25 cellular contexts compared by ENCODE assay signal in genomic region chr20:50607850-50608749, GRCh38.
DNase-seq lines count a peak whose midpoint lies in the region; ATAC-seq, FAIRE-seq and TF ChIP-seq lines count a peak whose summit lies in the region.
"Had no signal": no experiment of that assay in that cellular context is flagged by ENCODE, and none has a peak within 500 bp of the region (broad histone marks: within the 10 kb centered on the region; RNA-seq: fewer than 3 reads in every experiment).

No MANE protein-coding gene starts in this region.

- FAIRE-seq in HTR-8/SVneo (lab: Jason Lieb, UNC) (peak; percentile 23), H1 (lab: Jason Lieb, UNC) (no peak)
- FAIRE-seq: A204.1, GM12878, H54 had no signal

- H3K79me2 ChIP-seq in H1 (ENCODE audit: control insufficient read depth in 1 of 2, insufficient read depth in 2 of 2, low read length in 2 of 2), result no peaks in the 10 kb centered on the region
- H3K79me2 ChIP-seq in SK-N-SH (ENCODE audit: insufficient read depth), result no peaks in the 10 kb centered on the region

- H4K8ac ChIP-seq in H1 (ENCODE audit: extremely low read depth, insufficient read depth, low read length), result no peak overlapping the region
- H4K8ac ChIP-seq in neuronal stem cell (ENCODE audit: low read depth, low read length), result peak overlapping the region; percentile 82

- TF ChIP-seq RAD21 in H1 (IDR thresholded peaks at IDR 0.05 in 1 of 2, conservative IDR thresholded peaks at IDR 0.05 in 1 of 2; ENCODE audit: low read depth in 2 of 2, low read length in 2 of 2) (no peak), SK-N-SH (IDR thresholded peaks at IDR 0.05; ENCODE audit: low read length) (no peak)

- POLR2A ChIA-PET in H1 (lab: Charles Lee; ENCODE audit: partially characterized antibody) (no interaction called here), SK-N-SH (lab: Yijun Ruan, JAX) (no interaction called here)

- H3K4me1 ChIP-seq in NT2/D1 (ENCODE audit: insufficient read depth, insufficient read length) (no peaks in the 10 kb centered on the region), H1 (replicated peaks in 1 of 4; ENCODE audit: control insufficient read depth in 3 of 4, insufficient read depth in 4 of 4, low read length in 3 of 4) (peaks cover 0 to 8% (median 2%) of the 10 kb centered on the region in 4 experiments; a peak in 3 of 7 replicates), neuronal stem cell (ENCODE audit: control insufficient read depth in 2 of 2, insufficient read depth in 1 of 2, low read depth in 1 of 2, low read length in 2 of 2) (peaks cover 0 to 2% of the 10 kb centered on the region in 2 donors), SK-N-SH (ENCODE audit: control insufficient read depth in 1 of 2, insufficient read depth in 2 of 2, low read depth in 1 of 2, low read length in 1 of 2) (no peaks in the 10 kb centered on the region)
- H3K4me1 ChIP-seq: BE2C had no signal

- no peak overlapping the region for H2BK120ac ChIP-seq in H1 (replicated peaks; ENCODE audit: low read depth, low read length)
- no peak overlapping the region for H2BK120ac ChIP-seq in neuronal stem cell (ENCODE audit: low read depth, low read length)

- no peak overlapping the region for H3K27ac ChIP-seq in H1 (ENCODE audit: low read depth, low read length)
- no peak overlapping the region for H3K27ac ChIP-seq in neuronal stem cell (replicated peaks; ENCODE audit: low read length)
- no peak overlapping the region for H3K27ac ChIP-seq in SK-N-SH (ENCODE audit: low read depth in 2 of 2, low read length in 1 of 2)
- H3K27ac ChIP-seq: GM23248 had no signal

- H3K23ac ChIP-seq in H1 (ENCODE audit: insufficient read length) (no peak overlapping the region), neuronal stem cell (ENCODE audit: low read depth, low read length, poor library complexity) (peak overlapping the region; percentile 89)

- H3K9ac ChIP-seq in NT2/D1 (ENCODE audit: insufficient read length, low read depth) (peak overlapping the region; percentile 29), H1 (replicated peaks in 1 of 4; ENCODE audit: extremely low read depth in 1 of 4, low read depth in 3 of 4, low read length in 3 of 4) (no peak overlapping the region), neuronal stem cell (ENCODE audit: low read depth, low read length, poor library complexity) (peak overlapping the region; percentile 60), SK-N-SH (no peak overlapping the region)
- H3K9ac ChIP-seq: GM23248 had no signal

- H3K4ac ChIP-seq in H1 (replicated peaks; ENCODE audit: insufficient read length, low read depth, low read length), result no peak overlapping the region
- H3K4ac ChIP-seq in neuronal stem cell (ENCODE audit: low read length), result peak overlapping the region; percentile 53

- TF ChIP-seq CTCF in H1 (IDR thresholded peaks at IDR 0.05; ENCODE audit: control extremely low read depth in 1 of 3, insufficient read depth in 1 of 3, low read depth in 1 of 3, low read length in 3 of 3), result no peak
- TF ChIP-seq CTCF in SK-N-SH (IDR thresholded peaks at IDR 0.05), result no peak

- H4K5ac ChIP-seq in H1 (ENCODE audit: insufficient read length, low read depth, low read length), result no peak overlapping the region

- H3K9me2 ChIP-seq in SK-N-SH, result no peaks in the 10 kb centered on the region

- H2BK15ac ChIP-seq in H1 (ENCODE audit: low read length) (no peak overlapping the region), neuronal stem cell (ENCODE audit: low read length) (peak overlapping the region; percentile 85)

- H3K14ac ChIP-seq in H1 (ENCODE audit: insufficient read length), result no peak overlapping the region
- H3K14ac ChIP-seq in neuronal stem cell (ENCODE audit: low read length), result no peak overlapping the region

- DNase-seq in HTR-8/SVneo (ENCODE audit: insufficient read length, low spot score) (no peak), NT2/D1 (ENCODE audit: low read depth, low spot score) (no peak), H1 (ENCODE audit: low read depth in 1 of 2, low spot score in 2 of 2) (no peak), neuronal stem cell (ENCODE audit: low spot score) (no peak), NCI-H510A (lab: John Stamatoyannopoulos, UW) (no peak), SK-N-SH (no peak)
- DNase-seq: ACHN; BE2C; C1 segment of cervical spinal cord; CD4-positive, CD25-positive, alpha-beta regulatory T cell; CD8-positive, alpha-beta memory T cell; COR-L47; DMS 273 treated with DMSO at 0.1 percent for 48 hours; DMS53; DND-41; EL; GM23248; HFFc6; KBM-7 had no signal

- TF ChIP-seq EP300 in H1 (IDR thresholded peaks at IDR 0.05; ENCODE audit: borderline replicate concordance in 1 of 2, low read depth in 2 of 2, low read length in 2 of 2) (no peak), SK-N-SH (IDR thresholded peaks at IDR 0.05; ENCODE audit: borderline replicate concordance in 1 of 2, low read depth in 1 of 2, low read length in 1 of 2) (no peak)

- 91% methylated on average over 21 of the region's 32 CpGs; no CpG with 5 or more reads in 1 of the 2 experiments for WGBS in H1 (ENCODE audit: extremely low coverage in 1 of 2, insufficient coverage in 1 of 2, insufficient read length in 1 of 2, insufficient replicate concordance in 2 of 2, low coverage in 1 of 2, low lambda C conversion rate in 2 of 2, missing lambda C conversion rate in 1 of 2), 2 experiments
- no CpG with 5 or more reads among the region's 32 CpGs for WGBS in neuronal stem cell (ENCODE audit: extremely low coverage in 2 of 2, insufficient read length in 2 of 2, insufficient replicate concordance in 1 of 2), 2 donors
- 91% methylated on average over 28 of the region's 32 CpGs for WGBS in SK-N-SH (ENCODE audit: low lambda C conversion rate)

- H2BK20ac ChIP-seq in H1 (ENCODE audit: low read length), result no peak overlapping the region

- no peaks in the 10 kb centered on the region for H3K9me3 ChIP-seq in NT2/D1 (ENCODE audit: insufficient read depth, low read length)
- H3K9me3 ChIP-seq in H1 (ENCODE audit: insufficient read depth in 2 of 2, low read depth in 1 of 2, low read length in 1 of 2), result no peaks in the 10 kb centered on the region
- H3K9me3 ChIP-seq in neuronal stem cell (replicated peaks in 1 of 2; ENCODE audit: control insufficient read depth in 2 of 2, insufficient read depth in 1 of 2, low read depth in 1 of 2, low read length in 2 of 2), result no peaks in the 10 kb centered on the region
- no peaks in the 10 kb centered on the region for H3K9me3 ChIP-seq in SK-N-SH
- H3K9me3 ChIP-seq: BE2C had no signal

- H2AK5ac ChIP-seq in H1 (ENCODE audit: low read depth, low read length) (no peak overlapping the region), neuronal stem cell (ENCODE audit: low read depth, low read length) (peak overlapping the region; percentile 37)

- H3K79me1 ChIP-seq in H1 (ENCODE audit: low read depth, low read length) (no peaks in the 10 kb centered on the region), neuronal stem cell (ENCODE audit: low read depth, low read length) (no peaks in the 10 kb centered on the region)

- CTCF ChIA-PET in H1 (lab: Charles Lee; ENCODE audit: partially characterized antibody) (interaction anchor here (1.0 to 5.2 kb wide), 3 partner anchors 18 to 112 kb away, joined by 3 to 22 read pairs (median 4); no protein-coding TSS in a partner anchor), SK-N-SH (lab: Yijun Ruan, JAX) (interaction anchor here (1.2 to 1.9 kb wide), 3 partner anchors 20 to 29 kb away, joined by 3 to 4 read pairs (median 3); no protein-coding TSS in a partner anchor)

- no peaks in the 10 kb centered on the region for H3F3A ChIP-seq in SK-N-SH (replicated peaks; ENCODE audit: insufficient read depth)

- H3K36me3 ChIP-seq in NT2/D1 (ENCODE audit: insufficient read depth, insufficient read length, low read length) (no peaks in the 10 kb centered on the region), H1 (ENCODE audit: control insufficient read depth in 2 of 4, insufficient read depth in 4 of 4, low read length in 3 of 4) (no peaks in the 10 kb centered on the region), neuronal stem cell (replicated peaks in 1 of 2; ENCODE audit: control insufficient read depth in 2 of 2, insufficient read depth in 2 of 2, low read length in 2 of 2) (no peaks in the 10 kb centered on the region), SK-N-SH (replicated peaks in 1 of 2; ENCODE audit: control insufficient read depth in 1 of 2, insufficient read depth in 2 of 2, low read length in 1 of 2) (no peaks in the 10 kb centered on the region)
- H3K36me3 ChIP-seq: BE2C had no signal

- no peak overlapping the region for H2AFZ ChIP-seq in H1 (ENCODE audit: low read length)
- no peak overlapping the region for H2AFZ ChIP-seq in neuronal stem cell (ENCODE audit: low read length)
- no peak overlapping the region for H2AFZ ChIP-seq in SK-N-SH (ENCODE audit: low read depth)
- H2AFZ ChIP-seq: GM23248 had no signal

- H3K4me2 ChIP-seq in H1 (ENCODE audit: insufficient read depth in 1 of 2, low read depth in 2 of 2, low read length in 2 of 2) (no peak overlapping the region), neuronal stem cell (ENCODE audit: insufficient read depth, low read length, poor library complexity, severe bottlenecking) (no peak overlapping the region), SK-N-SH (no peak overlapping the region)

- H3K27me3 ChIP-seq in NT2/D1 (ENCODE audit: insufficient read depth, insufficient read length), result no peaks in the 10 kb centered on the region
- no peaks in the 10 kb centered on the region for H3K27me3 ChIP-seq in H1 (replicated peaks in 1 of 4; ENCODE audit: control insufficient read depth in 3 of 4, extremely low read depth in 1 of 4, insufficient read depth in 3 of 4, low read length in 3 of 4)
- peaks cover 0 to 8% (median 0%) of the 10 kb centered on the region in 3 experiments for H3K27me3 ChIP-seq in neuronal stem cell (ENCODE audit: control insufficient read depth in 3 of 3, insufficient read depth in 3 of 3, low read depth in 1 of 3, low read length in 3 of 3)
- H3K27me3 ChIP-seq in SK-N-SH (ENCODE audit: insufficient read depth), result no peaks in the 10 kb centered on the region
- H3K27me3 ChIP-seq: BE2C had no signal

- H3K18ac ChIP-seq in H1 (ENCODE audit: extremely low read depth, low read length) (no peak overlapping the region), neuronal stem cell (ENCODE audit: low read length) (peak overlapping the region; percentile 71)

- H4K20me1 ChIP-seq in H1 (replicated peaks in 1 of 2; ENCODE audit: control insufficient read depth in 1 of 2, insufficient read depth in 2 of 2, low read length in 2 of 2), result peaks cover 0 to 1% of the 10 kb centered on the region in 2 experiments
- no peaks in the 10 kb centered on the region for H4K20me1 ChIP-seq in SK-N-SH (ENCODE audit: insufficient read depth)

- H4K91ac ChIP-seq in H1 (replicated peaks; ENCODE audit: insufficient read length, low read length) (no peak overlapping the region), neuronal stem cell (ENCODE audit: low read depth, low read length, poor library complexity) (no peak overlapping the region)

- H2BK5ac ChIP-seq in H1 (ENCODE audit: low read depth, low read length), result 0 out of 2 replicates have a peak overlapping the region, but pooled peaks have one; percentile 2
- H2BK5ac ChIP-seq in neuronal stem cell (ENCODE audit: low read length), result peak overlapping the region; percentile 82

- ATAC-seq in HG03280 (IDR thresholded peaks at IDR 0.05; ENCODE audit: unreplicated experiment) (no peak), GM18867 (IDR thresholded peaks at IDR 0.05; ENCODE audit: unreplicated experiment) (no peak)
- ATAC-seq: GM12878, HCT116 had no signal

- H3K4me3 ChIP-seq in NT2/D1 (ENCODE audit: insufficient read length, low read depth) (no peak overlapping the region), H1 (ENCODE audit: extremely low read depth in 1 of 4, insufficient read depth in 2 of 4, low read depth in 3 of 4, low read length in 4 of 4) (no peak overlapping the region), neuronal stem cell (ENCODE audit: low read length in 2 of 2) (no peak overlapping the region), SK-N-SH (ENCODE audit: low read depth in 2 of 2, low read length in 1 of 2) (no peak overlapping the region)
- H3K4me3 ChIP-seq: GM12878, GM23248 had no signal

- H3K23me2 ChIP-seq in H1 (ENCODE audit: low read depth, low read length), result no peaks in the 10 kb centered on the region

- TF ChIP-seq POLR2A in H1 (IDR thresholded peaks at IDR 0.05; ENCODE audit: control extremely low read depth in 1 of 2, low read depth in 2 of 2, low read length in 2 of 2), result no peak

- H2BK12ac ChIP-seq in H1 (ENCODE audit: low read depth, low read length) (no peak overlapping the region), neuronal stem cell (ENCODE audit: low read length) (no peak overlapping the region)

- no peak overlapping the region for H3K56ac ChIP-seq in H1 (replicated peaks; ENCODE audit: insufficient read length, low read depth, low read length)

Comparison
In these comparisons a context has a peak if more than half of its experiments do, and no peak if none do; other contexts are left out.
1. H3K9ac ChIP-seq: peak in NT2/D1 (single experiment) and neuronal stem cell (single experiment); none in H1 (0 of 4) and SK-N-SH (single experiment).